ENCODE assay signal across 18 cellular contexts in genomic region chr16:30457256-30457655, GRCh38. TPM values are rescaled to one million over a fixed set of nuclear protein-coding genes. Genes with fewer than 3 reads are reported as not detected.
A peak's percentile ranks its signal among the peaks of the same experiment; 100 is the strongest.
DNase-seq lines count a peak whose midpoint lies in the region; ATAC-seq and FAIRE-seq lines count a peak whose summit lies in the region.
"Had no signal": no experiment of that assay in that cellular context is flagged by ENCODE, and none has a peak within 500 bp of the region (broad histone marks: within the 10 kb centered on the region; RNA-seq: fewer than 3 reads in every experiment).

No MANE protein-coding gene starts in this region.

- no peak overlapping the region for H3K27ac Mint-ChIP-seq in activated T-cell treated with anti-CD3 and anti-CD28 coated beads, Interleukin-2, amount 50 U/mL, for 72 hours
- peak overlapping the region; percentile 55 to 84 (median 76) for H3K27ac Mint-ChIP-seq in IgD-negative memory B cell
- H3K27ac Mint-ChIP-seq in activated naive CD8-positive, alpha-beta T cell = peak overlapping the region; percentile 89
- H3K27ac Mint-ChIP-seq in natural killer cell treated with Interleukin-12 subunit alpha and Interleukin-12 subunit beta and Interleukin-15 and Interleukin-18, amount 100 ng/mL, for 72 hours = peak overlapping the region; percentile 96 to 97

- H3K4me1 Mint-ChIP-seq in activated T-cell treated with anti-CD3 and anti-CD28 coated beads, Interleukin-2, amount 50 U/mL, for 72 hours (ENCODE audit: low read depth) = peaks cover 86% of the 10 kb centered on the region
- H3K4me1 Mint-ChIP-seq in IgD-negative memory B cell = peaks cover 36 to 39% (median 37%) of the 10 kb centered on the region in 3 donors
- peaks cover 59% of the 10 kb centered on the region for H3K4me1 Mint-ChIP-seq in activated naive CD8-positive, alpha-beta T cell (ENCODE audit: low read depth)
- peaks cover 66 to 76% of the 10 kb centered on the region in 2 donors for H3K4me1 Mint-ChIP-seq in natural killer cell treated with Interleukin-12 subunit alpha and Interleukin-12 subunit beta and Interleukin-15 and Interleukin-18, amount 100 ng/mL, for 72 hours (ENCODE audit: low read depth in 2 of 2)

- peak overlapping the region; percentile 36 to 72 for H3K4me3 Mint-ChIP-seq in activated T-cell treated with anti-CD3 and anti-CD28 coated beads, Interleukin-2, amount 50 U/mL, for 72 hours
- peak overlapping the region in 1 of 4 donors; percentile 52 for H3K4me3 Mint-ChIP-seq in IgD-negative memory B cell
- H3K4me3 Mint-ChIP-seq in activated naive CD8-positive, alpha-beta T cell = peak overlapping the region; percentile 20
- peak overlapping the region; percentile 64 for H3K4me3 Mint-ChIP-seq in natural killer cell treated with Interleukin-12 subunit alpha and Interleukin-12 subunit beta and Interleukin-15 and Interleukin-18, amount 100 ng/mL, for 72 hours

- no peak for ATAC-seq in activated T-cell treated with anti-CD3 and anti-CD28 coated beads, Interleukin-2, amount 50 U/mL, for 72 hours (replicated peaks in 1 of 2)
- ATAC-seq in natural killer cell treated with Interleukin-12 subunit alpha and Interleukin-12 subunit beta and Interleukin-15 and Interleukin-18, amount 100 ng/mL, for 72 hours = no peak
- no peak for ATAC-seq in HG03565 (IDR thresholded peaks at IDR 0.05; ENCODE audit: unreplicated experiment)
- ATAC-seq: sciatic nerve had no signal

- peaks cover 0 to 2% of the 10 kb centered on the region in 2 donors for H3K36me3 Mint-ChIP-seq in activated T-cell treated with anti-CD3 and anti-CD28 coated beads, Interleukin-2, amount 50 U/mL, for 72 hours (ENCODE audit: insufficient read depth in 2 of 2)
- no peaks in the 10 kb centered on the region for H3K36me3 Mint-ChIP-seq in IgD-negative memory B cell
- no peaks in the 10 kb centered on the region for H3K36me3 Mint-ChIP-seq in activated naive CD8-positive, alpha-beta T cell
- no peaks in the 10 kb centered on the region for H3K36me3 Mint-ChIP-seq in natural killer cell treated with Interleukin-12 subunit alpha and Interleukin-12 subunit beta and Interleukin-15 and Interleukin-18, amount 100 ng/mL, for 72 hours

- no peaks in the 10 kb centered on the region for H3K9me3 Mint-ChIP-seq in activated T-cell treated with anti-CD3 and anti-CD28 coated beads, Interleukin-2, amount 50 U/mL, for 72 hours
- no peaks in the 10 kb centered on the region for H3K9me3 Mint-ChIP-seq in IgD-negative memory B cell
- H3K9me3 Mint-ChIP-seq in activated naive CD8-positive, alpha-beta T cell (ENCODE audit: low read depth) = no peaks in the 10 kb centered on the region
- no peaks in the 10 kb centered on the region for H3K9me3 Mint-ChIP-seq in natural killer cell treated with Interleukin-12 subunit alpha and Interleukin-12 subunit beta and Interleukin-15 and Interleukin-18, amount 100 ng/mL, for 72 hours

- no peak for DNase-seq in activated T-cell treated with anti-CD3 and anti-CD28 coated beads, Interleukin-2, amount 50 U/mL, for 72 hours
- DNase-seq in activated T-cell treated with anti-CD3 and anti-CD28 coated beads for 4 hours (no peak), urothelium cell line (ENCODE audit: low spot score) (no peak), NCI-H1048 (lab: John Stamatoyannopoulos, UW) (no peak)
- DNase-seq in natural killer cell treated with Interleukin-12 subunit alpha and Interleukin-12 subunit beta and Interleukin-15 and Interleukin-18, amount 100 ng/mL, for 72 hours (ENCODE audit: low spot score) = no peak
- DNase-seq: activated gamma-delta T cell; brain microvascular endothelial cell; dermis blood vessel endothelial cell; foreskin melanocyte; NCI-H2029 treated with DMSO at 0.1 percent for 48 hours; NCI-H524 treated with DMSO at 0.1 percent for 48 hours; PC-9; stimulated activated CD4-positive, alpha-beta T cell treated with anti-CD3 and anti-CD28 coated beads, Interleukin-2, amount 100 ng/mL, for 24 hours had no signal

- FAIRE-seq in urothelium cell line (lab: Jason Lieb, UNC) = no peak

- H3K27me3 Mint-ChIP-seq in activated T-cell treated with anti-CD3 and anti-CD28 coated beads, Interleukin-2, amount 50 U/mL, for 72 hours (ENCODE audit: low read depth) = no peaks in the 10 kb centered on the region
- no peaks in the 10 kb centered on the region for H3K27me3 Mint-ChIP-seq in IgD-negative memory B cell
- no peaks in the 10 kb centered on the region for H3K27me3 Mint-ChIP-seq in activated naive CD8-positive, alpha-beta T cell
- no peaks in the 10 kb centered on the region for H3K27me3 Mint-ChIP-seq in natural killer cell treated with Interleukin-12 subunit alpha and Interleukin-12 subunit beta and Interleukin-15 and Interleukin-18, amount 100 ng/mL, for 72 hours

RNA-seq across cellular contexts. Expression of gene SEPHS2, which starts 11.6 kb away (rescaled TPM):
- total RNA-seq in activated T-cell treated with anti-CD3 and anti-CD28 coated beads, Interleukin-2, amount 50 U/mL, for 72 hours = 10 to 100 TPM; 67.0 to 82.1 TPM
- polyA plus RNA-seq in IgD-negative memory B cell = 64.0 TPM
- total RNA-seq in natural killer cell treated with Interleukin-12 subunit alpha and Interleukin-12 subunit beta and Interleukin-15 and Interleukin-18, amount 100 ng/mL, for 72 hours = 10 to 100 TPM; 84.7 to 91.4 TPM

RNA-seq across cellular contexts. Expression of gene ITGAL, which starts 15.3 kb away (rescaled TPM):
- total RNA-seq in activated T-cell treated with anti-CD3 and anti-CD28 coated beads, Interleukin-2, amount 50 U/mL, for 72 hours = 100 to 1,000 TPM; 517 to 673 TPM
- 51.9 TPM for polyA plus RNA-seq in IgD-negative memory B cell
- 100 to 1,000 TPM; 648 to 717 TPM for total RNA-seq in natural killer cell treated with Interleukin-12 subunit alpha and Interleukin-12 subunit beta and Interleukin-15 and Interleukin-18, amount 100 ng/mL, for 72 hours
- total RNA-seq: dermis blood vessel endothelial cell, SK-MEL-5 had no signal

RNA-seq across cellular contexts. Expression of gene DCTPP1, which starts 27.4 kb away (rescaled TPM):
- 10 to 100 TPM; 56.5 to 78.8 TPM for total RNA-seq in activated T-cell treated with anti-CD3 and anti-CD28 coated beads, Interleukin-2, amount 50 U/mL, for 72 hours
- 137 TPM for polyA plus RNA-seq in IgD-negative memory B cell
- total RNA-seq in natural killer cell treated with Interleukin-12 subunit alpha and Interleukin-12 subunit beta and Interleukin-15 and Interleukin-18, amount 100 ng/mL, for 72 hours = 100 to 1,000 TPM in 1 of 2 donors, 10 to 100 TPM in 1; 95.9 to 155 TPM

RNA-seq across cellular contexts. Expression of gene ZNF771, which starts 49.9 kb away (rescaled TPM):
- 1 to 10 TPM; 5.8 to 6.3 TPM for total RNA-seq in activated T-cell treated with anti-CD3 and anti-CD28 coated beads, Interleukin-2, amount 50 U/mL, for 72 hours
- polyA plus RNA-seq in IgD-negative memory B cell = 4.8 TPM
- 1 to 10 TPM; 3.4 to 7.3 TPM for total RNA-seq in natural killer cell treated with Interleukin-12 subunit alpha and Interleukin-12 subunit beta and Interleukin-15 and Interleukin-18, amount 100 ng/mL, for 72 hours
